Comparison of ENCODE assay signal across 1 cellular context in the genomic region with DNA sequence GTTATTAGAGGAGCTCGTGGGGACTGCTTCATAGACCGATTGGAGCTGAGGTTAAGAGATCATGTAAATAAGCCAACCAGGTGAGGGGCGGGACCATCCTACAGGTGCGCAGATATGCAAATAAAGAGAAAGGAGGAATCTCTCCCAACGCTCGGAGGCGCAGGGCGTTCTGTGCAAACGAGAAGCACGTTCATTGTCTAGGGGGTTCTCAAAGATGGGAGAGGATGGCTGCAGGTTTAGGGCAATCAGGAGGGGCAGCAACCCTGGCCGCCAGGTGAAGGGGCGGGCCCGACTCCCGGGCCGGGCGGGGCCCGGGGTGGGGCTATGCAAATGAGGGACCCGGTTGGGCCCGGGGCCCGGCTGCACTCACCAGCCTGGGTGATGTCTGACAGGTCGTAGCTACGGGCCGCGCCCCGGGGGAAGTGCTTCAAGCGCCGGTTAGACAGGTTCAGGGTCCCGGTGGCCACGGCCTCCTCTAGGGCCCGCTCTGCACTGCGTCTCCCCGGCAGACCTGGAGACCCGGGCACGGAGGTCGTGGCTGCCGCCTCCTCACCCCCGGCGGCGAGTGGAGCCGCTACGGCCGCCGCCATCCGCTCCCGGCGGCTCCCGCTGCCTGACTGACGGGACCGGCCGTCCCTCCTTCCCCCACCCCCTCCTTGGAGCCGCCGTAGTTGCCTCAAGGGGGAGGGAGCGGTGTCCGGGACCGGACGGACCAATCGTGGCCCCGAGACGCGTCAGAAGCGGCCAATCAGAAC.
TF ChIP-seq lines count a peak whose summit lies in the region.

A gene with protein sequence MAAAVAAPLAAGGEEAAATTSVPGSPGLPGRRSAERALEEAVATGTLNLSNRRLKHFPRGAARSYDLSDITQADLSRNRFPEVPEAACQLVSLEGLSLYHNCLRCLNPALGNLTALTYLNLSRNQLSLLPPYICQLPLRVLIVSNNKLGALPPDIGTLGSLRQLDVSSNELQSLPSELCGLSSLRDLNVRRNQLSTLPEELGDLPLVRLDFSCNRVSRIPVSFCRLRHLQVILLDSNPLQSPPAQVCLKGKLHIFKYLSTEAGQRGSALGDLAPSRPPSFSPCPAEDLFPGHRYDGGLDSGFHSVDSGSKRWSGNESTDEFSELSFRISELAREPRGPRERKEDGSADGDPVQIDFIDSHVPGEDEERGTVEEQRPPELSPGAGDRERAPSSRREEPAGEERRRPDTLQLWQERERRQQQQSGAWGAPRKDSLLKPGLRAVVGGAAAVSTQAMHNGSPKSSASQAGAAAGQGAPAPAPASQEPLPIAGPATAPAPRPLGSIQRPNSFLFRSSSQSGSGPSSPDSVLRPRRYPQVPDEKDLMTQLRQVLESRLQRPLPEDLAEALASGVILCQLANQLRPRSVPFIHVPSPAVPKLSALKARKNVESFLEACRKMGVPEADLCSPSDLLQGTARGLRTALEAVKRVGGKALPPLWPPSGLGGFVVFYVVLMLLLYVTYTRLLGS (minus strand): TSS at position 619 of the 755 bp plus-strand sequence. CDS start 29 bp downstream, at position 590.

TF ChIP-seq in WTC11, 78 proteins besides CTCF, POLR2A, EP300 and RAD21 (continued from another document):
- TF ChIP-seq, protein P1, sequence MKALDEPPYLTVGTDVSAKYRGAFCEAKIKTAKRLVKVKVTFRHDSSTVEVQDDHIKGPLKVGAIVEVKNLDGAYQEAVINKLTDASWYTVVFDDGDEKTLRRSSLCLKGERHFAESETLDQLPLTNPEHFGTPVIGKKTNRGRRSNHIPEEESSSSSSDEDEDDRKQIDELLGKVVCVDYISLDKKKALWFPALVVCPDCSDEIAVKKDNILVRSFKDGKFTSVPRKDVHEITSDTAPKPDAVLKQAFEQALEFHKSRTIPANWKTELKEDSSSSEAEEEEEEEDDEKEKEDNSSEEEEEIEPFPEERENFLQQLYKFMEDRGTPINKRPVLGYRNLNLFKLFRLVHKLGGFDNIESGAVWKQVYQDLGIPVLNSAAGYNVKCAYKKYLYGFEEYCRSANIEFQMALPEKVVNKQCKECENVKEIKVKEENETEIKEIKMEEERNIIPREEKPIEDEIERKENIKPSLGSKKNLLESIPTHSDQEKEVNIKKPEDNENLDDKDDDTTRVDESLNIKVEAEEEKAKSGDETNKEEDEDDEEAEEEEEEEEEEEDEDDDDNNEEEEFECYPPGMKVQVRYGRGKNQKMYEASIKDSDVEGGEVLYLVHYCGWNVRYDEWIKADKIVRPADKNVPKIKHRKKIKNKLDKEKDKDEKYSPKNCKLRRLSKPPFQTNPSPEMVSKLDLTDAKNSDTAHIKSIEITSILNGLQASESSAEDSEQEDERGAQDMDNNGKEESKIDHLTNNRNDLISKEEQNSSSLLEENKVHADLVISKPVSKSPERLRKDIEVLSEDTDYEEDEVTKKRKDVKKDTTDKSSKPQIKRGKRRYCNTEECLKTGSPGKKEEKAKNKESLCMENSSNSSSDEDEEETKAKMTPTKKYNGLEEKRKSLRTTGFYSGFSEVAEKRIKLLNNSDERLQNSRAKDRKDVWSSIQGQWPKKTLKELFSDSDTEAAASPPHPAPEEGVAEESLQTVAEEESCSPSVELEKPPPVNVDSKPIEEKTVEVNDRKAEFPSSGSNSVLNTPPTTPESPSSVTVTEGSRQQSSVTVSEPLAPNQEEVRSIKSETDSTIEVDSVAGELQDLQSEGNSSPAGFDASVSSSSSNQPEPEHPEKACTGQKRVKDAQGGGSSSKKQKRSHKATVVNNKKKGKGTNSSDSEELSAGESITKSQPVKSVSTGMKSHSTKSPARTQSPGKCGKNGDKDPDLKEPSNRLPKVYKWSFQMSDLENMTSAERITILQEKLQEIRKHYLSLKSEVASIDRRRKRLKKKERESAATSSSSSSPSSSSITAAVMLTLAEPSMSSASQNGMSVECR (CRISPR knock-in tag; IDR thresholded peaks at IDR 0.05; ENCODE audit: borderline replicate concordance), result peak; percentile 96; the same call in 1 of the 2 replicates
- no peak for TF ChIP-seq JAZF1 (CRISPR knock-in tag; IDR thresholded peaks at IDR 0.05)
- no peak for TF ChIP-seq MLX (CRISPR knock-in tag; IDR thresholded peaks at IDR 0.05)
- peak; percentile 35; the same call in 1 of the 2 replicates for TF ChIP-seq CREB1 (CRISPR knock-in tag; IDR thresholded peaks at IDR 0.05)
- TF ChIP-seq, protein P2, sequence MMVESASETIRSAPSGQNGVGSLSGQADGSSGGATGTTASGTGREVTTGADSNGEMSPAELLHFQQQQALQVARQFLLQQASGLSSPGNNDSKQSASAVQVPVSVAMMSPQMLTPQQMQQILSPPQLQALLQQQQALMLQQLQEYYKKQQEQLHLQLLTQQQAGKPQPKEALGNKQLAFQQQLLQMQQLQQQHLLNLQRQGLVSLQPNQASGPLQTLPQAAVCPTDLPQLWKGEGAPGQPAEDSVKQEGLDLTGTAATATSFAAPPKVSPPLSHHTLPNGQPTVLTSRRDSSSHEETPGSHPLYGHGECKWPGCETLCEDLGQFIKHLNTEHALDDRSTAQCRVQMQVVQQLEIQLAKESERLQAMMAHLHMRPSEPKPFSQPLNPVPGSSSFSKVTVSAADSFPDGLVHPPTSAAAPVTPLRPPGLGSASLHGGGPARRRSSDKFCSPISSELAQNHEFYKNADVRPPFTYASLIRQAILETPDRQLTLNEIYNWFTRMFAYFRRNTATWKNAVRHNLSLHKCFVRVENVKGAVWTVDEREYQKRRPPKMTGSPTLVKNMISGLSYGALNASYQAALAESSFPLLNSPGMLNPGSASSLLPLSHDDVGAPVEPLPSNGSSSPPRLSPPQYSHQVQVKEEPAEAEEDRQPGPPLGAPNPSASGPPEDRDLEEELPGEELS (CRISPR knock-in tag; IDR thresholded peaks at IDR 0.05), result 0 out of 2 replicates have a peak, but pooled peaks have one; percentile 37
- TF ChIP-seq NFATC4 (CRISPR knock-in tag; IDR thresholded peaks at IDR 0.05), result 0 out of 2 replicates have a peak, but pooled peaks have one; percentile 62
- 0 out of 2 replicates have a peak, but pooled peaks have one; percentile 41 for TF ChIP-seq ZNF317 (CRISPR knock-in tag; IDR thresholded peaks at IDR 0.05; ENCODE audit: borderline replicate concordance, low read depth)
- TF ChIP-seq, protein P3, sequence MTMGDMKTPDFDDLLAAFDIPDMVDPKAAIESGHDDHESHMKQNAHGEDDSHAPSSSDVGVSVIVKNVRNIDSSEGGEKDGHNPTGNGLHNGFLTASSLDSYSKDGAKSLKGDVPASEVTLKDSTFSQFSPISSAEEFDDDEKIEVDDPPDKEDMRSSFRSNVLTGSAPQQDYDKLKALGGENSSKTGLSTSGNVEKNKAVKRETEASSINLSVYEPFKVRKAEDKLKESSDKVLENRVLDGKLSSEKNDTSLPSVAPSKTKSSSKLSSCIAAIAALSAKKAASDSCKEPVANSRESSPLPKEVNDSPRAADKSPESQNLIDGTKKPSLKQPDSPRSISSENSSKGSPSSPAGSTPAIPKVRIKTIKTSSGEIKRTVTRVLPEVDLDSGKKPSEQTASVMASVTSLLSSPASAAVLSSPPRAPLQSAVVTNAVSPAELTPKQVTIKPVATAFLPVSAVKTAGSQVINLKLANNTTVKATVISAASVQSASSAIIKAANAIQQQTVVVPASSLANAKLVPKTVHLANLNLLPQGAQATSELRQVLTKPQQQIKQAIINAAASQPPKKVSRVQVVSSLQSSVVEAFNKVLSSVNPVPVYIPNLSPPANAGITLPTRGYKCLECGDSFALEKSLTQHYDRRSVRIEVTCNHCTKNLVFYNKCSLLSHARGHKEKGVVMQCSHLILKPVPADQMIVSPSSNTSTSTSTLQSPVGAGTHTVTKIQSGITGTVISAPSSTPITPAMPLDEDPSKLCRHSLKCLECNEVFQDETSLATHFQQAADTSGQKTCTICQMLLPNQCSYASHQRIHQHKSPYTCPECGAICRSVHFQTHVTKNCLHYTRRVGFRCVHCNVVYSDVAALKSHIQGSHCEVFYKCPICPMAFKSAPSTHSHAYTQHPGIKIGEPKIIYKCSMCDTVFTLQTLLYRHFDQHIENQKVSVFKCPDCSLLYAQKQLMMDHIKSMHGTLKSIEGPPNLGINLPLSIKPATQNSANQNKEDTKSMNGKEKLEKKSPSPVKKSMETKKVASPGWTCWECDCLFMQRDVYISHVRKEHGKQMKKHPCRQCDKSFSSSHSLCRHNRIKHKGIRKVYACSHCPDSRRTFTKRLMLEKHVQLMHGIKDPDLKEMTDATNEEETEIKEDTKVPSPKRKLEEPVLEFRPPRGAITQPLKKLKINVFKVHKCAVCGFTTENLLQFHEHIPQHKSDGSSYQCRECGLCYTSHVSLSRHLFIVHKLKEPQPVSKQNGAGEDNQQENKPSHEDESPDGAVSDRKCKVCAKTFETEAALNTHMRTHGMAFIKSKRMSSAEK (CRISPR knock-in tag; IDR thresholded peaks at IDR 0.05; ENCODE audit: borderline replicate concordance), result peak; percentile 38; the same call in 1 of the 2 replicates
- TF ChIP-seq, protein P4, sequence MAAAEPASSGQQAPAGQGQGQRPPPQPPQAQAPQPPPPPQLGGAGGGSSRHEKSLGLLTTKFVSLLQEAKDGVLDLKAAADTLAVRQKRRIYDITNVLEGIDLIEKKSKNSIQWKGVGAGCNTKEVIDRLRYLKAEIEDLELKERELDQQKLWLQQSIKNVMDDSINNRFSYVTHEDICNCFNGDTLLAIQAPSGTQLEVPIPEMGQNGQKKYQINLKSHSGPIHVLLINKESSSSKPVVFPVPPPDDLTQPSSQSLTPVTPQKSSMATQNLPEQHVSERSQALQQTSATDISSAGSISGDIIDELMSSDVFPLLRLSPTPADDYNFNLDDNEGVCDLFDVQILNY (CRISPR knock-in tag; IDR thresholded peaks at IDR 0.05), result no peak
- TF ChIP-seq NR3C1 (CRISPR knock-in tag; conservative IDR thresholded peaks at IDR 0.05; ENCODE audit: low read depth), result no peak
- 0 out of 2 replicates have a peak, but pooled peaks have one; percentile 27 for TF ChIP-seq TCF7 (CRISPR knock-in tag; IDR thresholded peaks at IDR 0.05; ENCODE audit: low read depth)
- no peak for TF ChIP-seq SMAD4 (CRISPR knock-in tag; IDR thresholded peaks at IDR 0.05)
- TF ChIP-seq, protein P5, sequence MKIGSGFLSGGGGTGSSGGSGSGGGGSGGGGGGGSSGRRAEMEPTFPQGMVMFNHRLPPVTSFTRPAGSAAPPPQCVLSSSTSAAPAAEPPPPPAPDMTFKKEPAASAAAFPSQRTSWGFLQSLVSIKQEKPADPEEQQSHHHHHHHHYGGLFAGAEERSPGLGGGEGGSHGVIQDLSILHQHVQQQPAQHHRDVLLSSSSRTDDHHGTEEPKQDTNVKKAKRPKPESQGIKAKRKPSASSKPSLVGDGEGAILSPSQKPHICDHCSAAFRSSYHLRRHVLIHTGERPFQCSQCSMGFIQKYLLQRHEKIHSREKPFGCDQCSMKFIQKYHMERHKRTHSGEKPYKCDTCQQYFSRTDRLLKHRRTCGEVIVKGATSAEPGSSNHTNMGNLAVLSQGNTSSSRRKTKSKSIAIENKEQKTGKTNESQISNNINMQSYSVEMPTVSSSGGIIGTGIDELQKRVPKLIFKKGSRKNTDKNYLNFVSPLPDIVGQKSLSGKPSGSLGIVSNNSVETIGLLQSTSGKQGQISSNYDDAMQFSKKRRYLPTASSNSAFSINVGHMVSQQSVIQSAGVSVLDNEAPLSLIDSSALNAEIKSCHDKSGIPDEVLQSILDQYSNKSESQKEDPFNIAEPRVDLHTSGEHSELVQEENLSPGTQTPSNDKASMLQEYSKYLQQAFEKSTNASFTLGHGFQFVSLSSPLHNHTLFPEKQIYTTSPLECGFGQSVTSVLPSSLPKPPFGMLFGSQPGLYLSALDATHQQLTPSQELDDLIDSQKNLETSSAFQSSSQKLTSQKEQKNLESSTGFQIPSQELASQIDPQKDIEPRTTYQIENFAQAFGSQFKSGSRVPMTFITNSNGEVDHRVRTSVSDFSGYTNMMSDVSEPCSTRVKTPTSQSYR (CRISPR knock-in tag; IDR thresholded peaks at IDR 0.05), result peak; percentile 99
- TF ChIP-seq SP1 (CRISPR knock-in tag; conservative IDR thresholded peaks at IDR 0.05), result peak; percentile 95
- TF ChIP-seq, protein P6, sequence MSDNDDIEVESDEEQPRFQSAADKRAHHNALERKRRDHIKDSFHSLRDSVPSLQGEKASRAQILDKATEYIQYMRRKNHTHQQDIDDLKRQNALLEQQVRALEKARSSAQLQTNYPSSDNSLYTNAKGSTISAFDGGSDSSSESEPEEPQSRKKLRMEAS (CRISPR knock-in tag; IDR thresholded peaks at IDR 0.05), result peak; percentile 74; the same call in 1 of the 2 replicates
- TF ChIP-seq, protein P7, sequence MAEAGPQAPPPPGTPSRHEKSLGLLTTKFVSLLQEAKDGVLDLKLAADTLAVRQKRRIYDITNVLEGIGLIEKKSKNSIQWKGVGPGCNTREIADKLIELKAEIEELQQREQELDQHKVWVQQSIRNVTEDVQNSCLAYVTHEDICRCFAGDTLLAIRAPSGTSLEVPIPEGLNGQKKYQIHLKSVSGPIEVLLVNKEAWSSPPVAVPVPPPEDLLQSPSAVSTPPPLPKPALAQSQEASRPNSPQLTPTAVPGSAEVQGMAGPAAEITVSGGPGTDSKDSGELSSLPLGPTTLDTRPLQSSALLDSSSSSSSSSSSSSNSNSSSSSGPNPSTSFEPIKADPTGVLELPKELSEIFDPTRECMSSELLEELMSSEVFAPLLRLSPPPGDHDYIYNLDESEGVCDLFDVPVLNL (CRISPR knock-in tag; IDR thresholded peaks at IDR 0.05; ENCODE audit: borderline replicate concordance, low read depth), result no peak
- 0 out of 2 replicates have a peak, but pooled peaks have one; percentile 24 for TF ChIP-seq ZNF263 (CRISPR knock-in tag; IDR thresholded peaks at IDR 0.05; ENCODE audit: low read depth)
- TF ChIP-seq FOXK1 (CRISPR knock-in tag; IDR thresholded peaks at IDR 0.05), result peak; percentile 75; the same call in 1 of the 2 replicates
- TF ChIP-seq, protein P8, sequence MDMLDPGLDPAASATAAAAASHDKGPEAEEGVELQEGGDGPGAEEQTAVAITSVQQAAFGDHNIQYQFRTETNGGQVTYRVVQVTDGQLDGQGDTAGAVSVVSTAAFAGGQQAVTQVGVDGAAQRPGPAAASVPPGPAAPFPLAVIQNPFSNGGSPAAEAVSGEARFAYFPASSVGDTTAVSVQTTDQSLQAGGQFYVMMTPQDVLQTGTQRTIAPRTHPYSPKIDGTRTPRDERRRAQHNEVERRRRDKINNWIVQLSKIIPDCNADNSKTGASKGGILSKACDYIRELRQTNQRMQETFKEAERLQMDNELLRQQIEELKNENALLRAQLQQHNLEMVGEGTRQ (CRISPR knock-in tag; IDR thresholded peaks at IDR 0.05), result 0 out of 2 replicates have a peak, but pooled peaks have one; percentile 37
- TF ChIP-seq ZNF219 (CRISPR knock-in tag; IDR thresholded peaks at IDR 0.05; ENCODE audit: borderline replicate concordance), result peak; percentile 78; the same call in 1 of the 2 replicates
- 0 out of 2 replicates have a peak, but pooled peaks have one; percentile 67 for TF ChIP-seq ZBTB43 (CRISPR knock-in tag; IDR thresholded peaks at IDR 0.05)
- TF ChIP-seq KAT7 (CRISPR knock-in tag; IDR thresholded peaks at IDR 0.05; ENCODE audit: borderline replicate concordance), result 0 out of 2 replicates have a peak, but pooled peaks have one; percentile 86
- no peak for TF ChIP-seq ZNF671 (CRISPR knock-in tag; IDR thresholded peaks at IDR 0.05)
